17 cellular contexts compared by ENCODE assay signal in the genomic region with DNA sequence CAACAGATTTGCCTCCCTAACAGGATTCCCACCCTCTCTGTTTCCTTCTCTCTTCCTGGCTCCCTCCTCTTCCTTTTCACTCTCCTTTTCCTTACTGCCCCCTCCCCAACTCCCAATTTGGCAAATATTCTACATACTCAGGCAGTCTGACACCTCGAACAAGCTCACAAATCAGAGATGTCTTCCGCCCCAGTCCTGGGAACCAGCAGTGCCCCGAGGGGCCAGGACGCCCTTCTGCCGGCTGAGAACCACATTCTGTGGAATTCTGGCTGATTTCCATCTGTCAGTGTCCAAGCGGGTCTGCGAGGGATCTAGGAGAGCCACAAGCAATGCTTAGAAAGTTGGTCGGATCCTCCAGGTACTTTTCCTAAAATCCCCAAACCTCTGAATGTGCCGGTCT.
DNase-seq lines count a peak whose midpoint lies in the region; ATAC-seq and TF ChIP-seq lines count a peak whose summit lies in the region.
"Had no signal": no experiment of that assay in that cellular context is flagged by ENCODE, and none has a peak within 500 bp of the region (broad histone marks: within the 10 kb centered on the region; RNA-seq: fewer than 3 reads in every experiment).

No MANE protein-coding gene starts in this region.

- ATAC-seq in stimulated activated effector memory CD8-positive, alpha-beta T cell treated with anti-CD3 and anti-CD28 coated beads, Interleukin-12 subunit alpha, Interleukin-12 subunit beta, amount 100 ng/mL, for 72 hours, result no peak
- ATAC-seq in HG02623 (IDR thresholded peaks at IDR 0.05; ENCODE audit: unreplicated experiment), result no peak
- ATAC-seq: A549 had no signal

- TF ChIP-seq CTCF in nephron (IDR thresholded peaks at IDR 0.05; ENCODE audit: unreplicated experiment in 3 of 3), result no peak

- H3K27ac ChIP-seq in effector memory CD4-positive, alpha-beta T cell (ENCODE audit: insufficient read depth, low read length, poor library complexity, severe bottlenecking), result no peak overlapping the region
- H3K27ac ChIP-seq: 22Rv1, A549, C4-2B had no signal

- no peaks in the 10 kb centered on the region for H3K36me3 ChIP-seq in effector memory CD4-positive, alpha-beta T cell (ENCODE audit: control insufficient read depth, insufficient read depth, low read length)

- no peak overlapping the region for H3K4me3 ChIP-seq in effector memory CD4-positive, alpha-beta T cell (ENCODE audit: insufficient read depth, low read depth, low read length, poor library complexity, severe bottlenecking)
- H3K4me3 ChIP-seq: A549, GM23338 had no signal

- H3K36me3 Mint-ChIP-seq in nephron (ENCODE audit: low read depth), result no peaks in the 10 kb centered on the region
- no peaks in the 10 kb centered on the region for H3K36me3 Mint-ChIP-seq in stimulated activated effector memory CD8-positive, alpha-beta T cell treated with anti-CD3 and anti-CD28 coated beads, Interleukin-12 subunit alpha, Interleukin-12 subunit beta, amount 100 ng/mL, for 72 hours

- H3K4me3 Mint-ChIP-seq in nephron, result peak overlapping the region; percentile 49 to 56 (median 51)
- H3K4me3 Mint-ChIP-seq in stimulated activated effector memory CD8-positive, alpha-beta T cell treated with anti-CD3 and anti-CD28 coated beads, Interleukin-12 subunit alpha, Interleukin-12 subunit beta, amount 100 ng/mL, for 72 hours, result no peak overlapping the region
- H3K4me3 Mint-ChIP-seq: CD4-positive, alpha-beta T cell; GM23338 had no signal

- H3K27ac Mint-ChIP-seq in nephron, result no peak overlapping the region
- peak overlapping the region; percentile 10 for H3K27ac Mint-ChIP-seq in stimulated activated effector memory CD8-positive, alpha-beta T cell treated with anti-CD3 and anti-CD28 coated beads, Interleukin-12 subunit alpha, Interleukin-12 subunit beta, amount 100 ng/mL, for 72 hours
- H3K27ac Mint-ChIP-seq: CD4-positive, alpha-beta T cell; GM23338 had no signal

- H3K4me1 Mint-ChIP-seq in nephron, result peaks cover 27% of the 10 kb centered on the region
- no peaks in the 10 kb centered on the region for H3K4me1 Mint-ChIP-seq in stimulated activated effector memory CD8-positive, alpha-beta T cell treated with anti-CD3 and anti-CD28 coated beads, Interleukin-12 subunit alpha, Interleukin-12 subunit beta, amount 100 ng/mL, for 72 hours

- H3K9me3 ChIP-seq in effector memory CD4-positive, alpha-beta T cell (ENCODE audit: control insufficient read depth, low read length), result no peaks in the 10 kb centered on the region
- H3K9me3 ChIP-seq: A549, Caco-2 had no signal

- H3K9me3 Mint-ChIP-seq in nephron, result no peaks in the 10 kb centered on the region
- H3K9me3 Mint-ChIP-seq in stimulated activated effector memory CD8-positive, alpha-beta T cell treated with anti-CD3 and anti-CD28 coated beads, Interleukin-12 subunit alpha, Interleukin-12 subunit beta, amount 100 ng/mL, for 72 hours, result peaks cover 5% of the 10 kb centered on the region
- H3K9me3 Mint-ChIP-seq: CD4-positive, alpha-beta T cell; GM23338 had no signal

- peak; percentile 52 for DNase-seq in NCI-H82 (lab: John Stamatoyannopoulos, UW)
- no peak for DNase-seq in NCI-H82 treated with DMSO at 0.1 percent for 48 hours (lab: John Stamatoyannopoulos, UW; ENCODE audit: unreplicated experiment)
- DNase-seq in stimulated activated effector memory CD8-positive, alpha-beta T cell treated with anti-CD3 and anti-CD28 coated beads, Interleukin-12 subunit alpha, Interleukin-12 subunit beta, amount 100 ng/mL, for 72 hours (ENCODE audit: low spot score in 2 of 2), result no peak
- DNase-seq in effector memory CD4-positive, alpha-beta T cell, result no peak
- no peak for DNase-seq in NCI-H526 (lab: John Stamatoyannopoulos, UW)
- DNase-seq: AML-193; Caco-2; CD4-positive, alpha-beta T cell; GDM1; HCEC 1CT; IMR-90 had no signal

- peaks cover 22% of the 10 kb centered on the region for H3K27me3 Mint-ChIP-seq in nephron (ENCODE audit: low read depth)

- H3K4me1 ChIP-seq in effector memory CD4-positive, alpha-beta T cell (ENCODE audit: control insufficient read depth, insufficient read depth, low read length, poor library complexity, severe bottlenecking), result no peaks in the 10 kb centered on the region
- H3K4me1 ChIP-seq: A549, Caco-2 had no signal

- no peaks in the 10 kb centered on the region for H3K27me3 ChIP-seq in effector memory CD4-positive, alpha-beta T cell (replicated peaks; ENCODE audit: control insufficient read depth, insufficient read depth, low read length, poor library complexity, severe bottlenecking)
